ENCODE assay signal across 26 cellular contexts in the genomic region with DNA sequence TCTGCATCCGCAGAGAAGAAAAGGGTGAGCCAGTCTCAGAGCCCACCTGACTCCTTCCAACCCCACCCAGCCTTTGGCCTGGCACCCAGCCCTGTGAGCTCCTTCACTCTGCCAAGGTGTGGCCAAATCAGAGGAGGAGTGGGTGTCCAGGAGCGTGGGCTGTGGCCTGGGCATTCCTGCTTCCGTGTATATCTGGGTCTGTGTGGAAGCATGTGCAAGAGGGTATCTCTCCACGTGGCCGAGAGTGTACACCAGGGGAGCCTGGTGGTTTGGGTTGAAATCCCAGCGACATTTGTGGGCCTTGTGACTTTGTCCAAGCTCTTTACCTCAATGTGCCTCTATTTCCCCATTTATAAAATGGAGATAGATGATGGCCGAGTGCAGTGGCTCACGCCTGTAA. TPM values are rescaled to one million over a fixed set of nuclear protein-coding genes. Genes with fewer than 3 reads are reported as not detected.
A peak's percentile ranks its signal among the peaks of the same experiment; 100 is the strongest.
DNase-seq lines count a peak whose midpoint lies in the region; ATAC-seq, FAIRE-seq and TF ChIP-seq lines count a peak whose summit lies in the region.
"Had no signal": no experiment of that assay in that cellular context is flagged by ENCODE, and none has a peak within 500 bp of the region (broad histone marks: within the 10 kb centered on the region; RNA-seq: fewer than 3 reads in every experiment).

No MANE protein-coding gene starts in this region.

- H3K27ac ChIP-seq in HepG2 (ENCODE audit: extremely low read length, insufficient read depth, low read length) (no peak overlapping the region), right lobe of liver (no peak overlapping the region), H1 (ENCODE audit: low read depth, low read length) (no peak overlapping the region), upper lobe of right lung (no peak overlapping the region), Karpas-422 (ENCODE audit: low read length) (no peak overlapping the region)
- H3K27ac ChIP-seq: 22Rv1; BLaER1 treated with 17β-estradiol and CSF1 and Interleukin-3, amounts not matched to agents 10 nM and 100 nM; C4-2B had no signal

- BruUV-seq in HepG2 (replicated peaks; lab: Mats Ljungman, UMichigan), result no TSS peak

- H3K36me3 ChIP-seq in HepG2 (replicated peaks in 1 of 2; ENCODE audit: control insufficient read depth in 1 of 2, insufficient read depth in 2 of 2, low read length in 2 of 2) (no peaks in the 10 kb centered on the region), right lobe of liver (no peaks in the 10 kb centered on the region), H1 (ENCODE audit: control insufficient read depth in 2 of 4, insufficient read depth in 4 of 4, low read length in 3 of 4) (no peaks in the 10 kb centered on the region), upper lobe of right lung (no peaks in the 10 kb centered on the region), Karpas-422 (ENCODE audit: insufficient read depth, low read length) (no peaks in the 10 kb centered on the region)
- H3K36me3 ChIP-seq: BLaER1 treated with 17β-estradiol and CSF1 and Interleukin-3, amounts not matched to agents 10 nM and 100 nM had no signal

- H3K79me2 ChIP-seq in HepG2 (ENCODE audit: insufficient read depth, low read length) (no peaks in the 10 kb centered on the region), H1 (ENCODE audit: control insufficient read depth in 1 of 2, insufficient read depth in 2 of 2, low read length in 2 of 2) (no peaks in the 10 kb centered on the region), Karpas-422 (ENCODE audit: low read length) (no peaks in the 10 kb centered on the region)

- H3K79me1 ChIP-seq in H1 (ENCODE audit: low read depth, low read length), result no peaks in the 10 kb centered on the region

- in situ Hi-C loops in HepG2 (cut with HindIII; ENCODE audit: extremely low pct_ligation_motif_present, low pct_unique_long_range_greater_than_20kb), result loop anchor here (5.0 kb wide), 1 partner anchor 364 kb away; no protein-coding TSS in a partner anchor

- H4K91ac ChIP-seq in H1 (replicated peaks; ENCODE audit: insufficient read length, low read length), result no peak overlapping the region

- peak overlapping the region; percentile 9; the same call in 1 of the 2 replicates for H4K8ac ChIP-seq in H1 (ENCODE audit: extremely low read depth, insufficient read depth, low read length)

- ATAC-seq in HepG2 (no peak), right lobe of liver (no peak), upper lobe of right lung (no peak)
- ATAC-seq: A549; CD8-positive, alpha-beta T cell had no signal

- no peak overlapping the region for H2BK5ac ChIP-seq in H1 (ENCODE audit: low read depth, low read length)

- no peak overlapping the region for H2AK5ac ChIP-seq in H1 (ENCODE audit: low read depth, low read length)

- no peak overlapping the region for H2BK15ac ChIP-seq in H1 (ENCODE audit: low read length)

- no peak overlapping the region for H2BK120ac ChIP-seq in H1 (replicated peaks; ENCODE audit: low read depth, low read length)

- FAIRE-seq in HepG2 (lab: Jason Lieb, UNC) (no peak), H1 (lab: Jason Lieb, UNC) (no peak)
- FAIRE-seq: A549, D721Med, G401.6, GM12891, GM19239 had no signal

- no peak overlapping the region for H3K56ac ChIP-seq in H1 (replicated peaks; ENCODE audit: insufficient read length, low read depth, low read length)

- H2AFZ ChIP-seq in HepG2 (ENCODE audit: low read length), result no peak overlapping the region
- H2AFZ ChIP-seq in H1 (ENCODE audit: low read length), result no peak overlapping the region
- no peak overlapping the region for H2AFZ ChIP-seq in Karpas-422 (ENCODE audit: low read length)

- H4K5ac ChIP-seq in H1 (ENCODE audit: insufficient read length, low read depth, low read length), result no peak overlapping the region

- TF ChIP-seq RAD21 in HepG2 (CRISPR knock-in tag; IDR thresholded peaks at IDR 0.05) (no peak), H1 (IDR thresholded peaks at IDR 0.05 in 1 of 2, conservative IDR thresholded peaks at IDR 0.05 in 1 of 2; ENCODE audit: low read depth in 2 of 2, low read length in 2 of 2) (no peak)

- H3K4me1 ChIP-seq in HepG2 (ENCODE audit: insufficient read depth, low read length) (peaks cover 56% of the 10 kb centered on the region), right lobe of liver (peaks cover 0 to 5% (median 2%) of the 10 kb centered on the region in 4 donors), H1 (replicated peaks in 1 of 4; ENCODE audit: control insufficient read depth in 3 of 4, insufficient read depth in 4 of 4, low read length in 3 of 4) (peaks cover 7 to 22% (median 15%) of the 10 kb centered on the region in 4 experiments), upper lobe of right lung (peaks cover 6% of the 10 kb centered on the region), Karpas-422 (ENCODE audit: low read length) (no peaks in the 10 kb centered on the region)

- H3K27me3 ChIP-seq in HepG2 (ENCODE audit: control insufficient read depth in 1 of 2, insufficient read depth in 2 of 2, low read length in 2 of 2) (peaks cover 6 to 33% of the 10 kb centered on the region in 2 experiments; a peak in 3 of 5 replicates), right lobe of liver (no peaks in the 10 kb centered on the region), H1 (replicated peaks in 1 of 4; ENCODE audit: control insufficient read depth in 3 of 4, extremely low read depth in 1 of 4, insufficient read depth in 3 of 4, low read length in 3 of 4) (peaks cover 0 to 11% (median 8%) of the 10 kb centered on the region in 4 experiments; a peak in 5 of 7 replicates), upper lobe of right lung (no peaks in the 10 kb centered on the region), Karpas-422 (ENCODE audit: low read length) (no peaks in the 10 kb centered on the region; the same call in none of the 2 replicates)

- CTCF ChIA-PET in HepG2 (lab: Yijun Ruan, JAX; ENCODE audit: low intra/inter-chr PET ratio, low total read pairs) (interaction anchor here (3.0 kb wide), 1 partner anchor 366 kb away, joined by 11 read pairs; no protein-coding TSS in a partner anchor), H1 (lab: Charles Lee; ENCODE audit: partially characterized antibody) (interaction anchor here (0.6 to 9.7 kb wide), 28 partner anchors 8 to 366 kb away, joined by 3 to 110 read pairs (median 4); partner anchors contain the start of genes CYB5RL and MRPL37)

- H3K4me2 ChIP-seq in HepG2 (ENCODE audit: low read depth, low read length), result no peak overlapping the region
- no peak overlapping the region for H3K4me2 ChIP-seq in H1 (ENCODE audit: insufficient read depth in 1 of 2, low read depth in 2 of 2, low read length in 2 of 2)
- no peak overlapping the region for H3K4me2 ChIP-seq in Karpas-422 (ENCODE audit: low read depth, low read length, poor library complexity, severe bottlenecking)
- H3K4me2 ChIP-seq: A549; BLaER1 treated with 17β-estradiol and CSF1 and Interleukin-3, amounts not matched to agents 10 nM and 100 nM had no signal

- intact Hi-C loops in HepG2 (cut with micrococcal nuclease; ENCODE audit: unreplicated experiment), result no loop called here
- intact Hi-C loops in right lobe of liver (cut with DNase I), result loop anchor here in 1 of 2 donors (10.0 kb wide), 1 partner anchor 362 kb away; no protein-coding TSS in a partner anchor
- intact Hi-C loops in posterior vena cava (cut with DNase I), result loop anchor here (10.0 kb wide), 2 partner anchors 72 to 282 kb away; partner anchors contain the start of gene SSBP3 (in 2 of the 2)
- intact Hi-C loops in upper lobe of right lung (cut with DNase I), result no loop called here

- H4K20me1 ChIP-seq in HepG2 (ENCODE audit: insufficient read depth, low read length), result no peaks in the 10 kb centered on the region
- peaks cover 0 to 7% of the 10 kb centered on the region in 2 experiments for H4K20me1 ChIP-seq in H1 (replicated peaks in 1 of 2; ENCODE audit: control insufficient read depth in 1 of 2, insufficient read depth in 2 of 2, low read length in 2 of 2)
- no peaks in the 10 kb centered on the region for H4K20me1 ChIP-seq in Karpas-422 (ENCODE audit: insufficient read depth, low read depth, low read length)
- H4K20me1 ChIP-seq: BLaER1 treated with 17β-estradiol and CSF1 and Interleukin-3, amounts not matched to agents 10 nM and 100 nM had no signal

- H3K9ac ChIP-seq in HepG2 (ENCODE audit: insufficient read depth, low read depth, low read length) (no peak overlapping the region), H1 (replicated peaks in 1 of 4; ENCODE audit: extremely low read depth in 1 of 4, low read depth in 3 of 4, low read length in 3 of 4) (no peak overlapping the region), Karpas-422 (ENCODE audit: low read length) (no peak overlapping the region)
- H3K9ac ChIP-seq: BLaER1 treated with 17β-estradiol and CSF1 and Interleukin-3, amounts not matched to agents 10 nM and 100 nM had no signal

- no peak for TF ChIP-seq EP300 in HepG2 (IDR thresholded peaks at IDR 0.05; ENCODE audit: low read depth in 2 of 2, low read length in 2 of 2)
- no peak for TF ChIP-seq EP300 in HepG2 (CRISPR knock-in tag; IDR thresholded peaks at IDR 0.05; ENCODE audit: borderline replicate concordance)
- no peak for TF ChIP-seq EP300 in H1 (IDR thresholded peaks at IDR 0.05; ENCODE audit: borderline replicate concordance in 1 of 2, low read depth in 2 of 2, low read length in 2 of 2)

- no peak overlapping the region; the same call in 1 of the 2 replicates for H2BK12ac ChIP-seq in H1 (ENCODE audit: low read depth, low read length)

- POLR2A ChIA-PET in HepG2 (lab: Yijun Ruan, JAX), result interaction anchor here (2.4 kb wide), 1 partner anchor 77 kb away, joined by 9 read pairs; the partner anchor contains the start of genes CYB5RL and MRPL37
- POLR2A ChIA-PET in H1 (lab: Charles Lee; ENCODE audit: partially characterized antibody), result interaction anchor here (1.1 to 2.9 kb wide), 4 partner anchors 11 to 284 kb away, joined by 3 to 8 read pairs (median 4); no protein-coding TSS in a partner anchor

- DNase-seq in HepG2 (ENCODE audit: low spot score) (no peak), right lobe of liver (no peak), H1 (ENCODE audit: low read depth in 1 of 2, low spot score in 2 of 2) (no peak), posterior vena cava (ENCODE audit: low spot score) (peak; percentile 35), upper lobe of right lung (peak; percentile 36), HK-2 (ENCODE audit: unreplicated experiment) (no peak), HuH-7 (ENCODE audit: low spot score) (no peak), Karpas-422 (no peak)
- DNase-seq: AML-193; Caco-2; Calu3; CD4-positive, alpha-beta T cell; CD8-positive, alpha-beta T cell; DMS79 treated with DMSO at 0.1 percent for 48 hours; GF-D8 had no signal

- no peak overlapping the region for H3K18ac ChIP-seq in H1 (ENCODE audit: extremely low read depth, low read length)

- peaks cover 13% of the 10 kb centered on the region; the same call in 1 of the 2 replicates for H3K23me2 ChIP-seq in H1 (ENCODE audit: low read depth, low read length)

- no peak overlapping the region for H3K23ac ChIP-seq in H1 (ENCODE audit: insufficient read length)

- no peaks in the 10 kb centered on the region for H3K9me2 ChIP-seq in Karpas-422 (replicated peaks; ENCODE audit: insufficient read depth, low read length)

- no peak overlapping the region for H3K4ac ChIP-seq in H1 (replicated peaks; ENCODE audit: insufficient read length, low read depth, low read length)

- TF ChIP-seq CTCF in HepG2 (CRISPR knock-in tag; IDR thresholded peaks at IDR 0.05) (no peak), right lobe of liver (IDR thresholded peaks at IDR 0.05) (no peak), H1 (IDR thresholded peaks at IDR 0.05; ENCODE audit: control extremely low read depth in 1 of 3, insufficient read depth in 1 of 3, low read depth in 1 of 3, low read length in 3 of 3) (no peak), upper lobe of right lung (IDR thresholded peaks at IDR 0.05) (no peak)

- no peak overlapping the region for H3K14ac ChIP-seq in H1 (ENCODE audit: insufficient read length)

- H3K9me3 ChIP-seq in HepG2 (ENCODE audit: low read length), result no peaks in the 10 kb centered on the region
- no peaks in the 10 kb centered on the region for H3K9me3 ChIP-seq in right lobe of liver
- H3K9me3 ChIP-seq in H1 (ENCODE audit: insufficient read depth in 2 of 2, low read depth in 1 of 2, low read length in 1 of 2), result no peaks in the 10 kb centered on the region
- H3K9me3 ChIP-seq in upper lobe of right lung, result no peaks in the 10 kb centered on the region
- H3K9me3 ChIP-seq in Karpas-422 (ENCODE audit: low read length), result no peaks in the 10 kb centered on the region
- H3K9me3 ChIP-seq: A549; BLaER1 treated with 17β-estradiol and CSF1 and Interleukin-3, amounts not matched to agents 10 nM and 100 nM; Caco-2 had no signal

- no peak for TF ChIP-seq POLR2A in HepG2 (IDR thresholded peaks at IDR 0.05; ENCODE audit: insufficient read depth in 1 of 2, low read depth in 2 of 2, low read length in 2 of 2)
- no peak for TF ChIP-seq POLR2A in right lobe of liver (IDR thresholded peaks at IDR 0.05)
- no peak for TF ChIP-seq POLR2A in H1 (IDR thresholded peaks at IDR 0.05; ENCODE audit: control extremely low read depth in 1 of 2, low read depth in 2 of 2, low read length in 2 of 2)

- H2BK20ac ChIP-seq in H1 (ENCODE audit: low read length), result no peak overlapping the region

- H3K4me3 ChIP-seq in HepG2 (replicated peaks in 1 of 3; ENCODE audit: insufficient read depth in 1 of 3, low read depth in 2 of 3, low read length in 3 of 3) (no peak overlapping the region), right lobe of liver (no peak overlapping the region), H1 (ENCODE audit: extremely low read depth in 1 of 4, insufficient read depth in 2 of 4, low read depth in 3 of 4, low read length in 4 of 4) (no peak overlapping the region), upper lobe of right lung (no peak overlapping the region), Karpas-422 (ENCODE audit: low read length) (no peak overlapping the region)
- H3K4me3 ChIP-seq: A549; BLaER1 treated with 17β-estradiol and CSF1 and Interleukin-3, amounts not matched to agents 10 nM and 100 nM had no signal

- 56% methylated on average over 4 of the region's 8 CpGs for WGBS in HepG2 (ENCODE audit: low lambda C conversion rate)
- 94% methylated on average over 2 of the region's 8 CpGs for WGBS in right lobe of liver (ENCODE audit: insufficient coverage, low coverage, low lambda C conversion rate, missing lambda C conversion rate)
- 78% methylated on average over 8 of the region's 8 CpGs; no CpG with 5 or more reads in 1 of the 2 experiments for WGBS in H1 (ENCODE audit: extremely low coverage in 1 of 2, insufficient coverage in 1 of 2, insufficient read length in 1 of 2, insufficient replicate concordance in 2 of 2, low coverage in 1 of 2, low lambda C conversion rate in 2 of 2, missing lambda C conversion rate in 1 of 2), 2 experiments

RNA-seq across cellular contexts. Expression of gene CDCP2, which starts 29.8 kb away (rescaled TPM):
- not detected in 2 replicates for total RNA-seq in HepG2 (2016; rRNA removed; fragmentation: Illumina TruSeq; extraction: Trizol)
- total RNA-seq in HepG2 (2016; cell fraction: cytosol; rRNA removed; fragmentation: Illumina TruSeq; extraction: Trizol; ENCODE audit: low read depth), result not detected in 2 replicates
- total RNA-seq in HepG2 (2016; cell fraction: insoluble cytoplasmic fraction; rRNA removed; fragmentation: Illumina TruSeq; extraction: Trizol), result not detected in 2 replicates
- total RNA-seq in HepG2 (2016; cell fraction: membrane; rRNA removed; fragmentation: Illumina TruSeq; extraction: Trizol), result not detected in 2 replicates
- not detected in 2 replicates for total RNA-seq in HepG2 (2016; cell fraction: nucleus; rRNA removed; fragmentation: Illumina TruSeq; extraction: Trizol)
- 0.03 TPM in 1 of 2 replicates, not detected in the other for polyA plus RNA-seq in HepG2 (2011; rRNA removed)
- not detected in 2 replicates for polyA plus RNA-seq in HepG2 (2011; cell fraction: cytosol; rRNA removed)
- not detected in 2 replicates for polyA plus RNA-seq in HepG2 (2011; cell fraction: nucleus; rRNA removed)
- not detected in 2 replicates for polyA plus RNA-seq in HepG2 (2012)
- not detected in 2 replicates for polyA plus RNA-seq in HepG2 (2016; cell fraction: cytosol; fragmentation: Illumina TruSeq; extraction: Trizol; ENCODE audit: low read depth)
- polyA plus RNA-seq in HepG2 (2016; cell fraction: insoluble cytoplasmic fraction; fragmentation: Illumina TruSeq; extraction: Trizol; ENCODE audit: low read depth), result not detected in 2 replicates
- not detected in 2 replicates for polyA plus RNA-seq in HepG2 (2016; cell fraction: membrane; fragmentation: Illumina TruSeq; extraction: Trizol; ENCODE audit: low read depth)
- not detected in 2 replicates for polyA plus RNA-seq in HepG2 (2016; cell fraction: nucleus; fragmentation: Illumina TruSeq; extraction: Trizol; ENCODE audit: insufficient read depth, low read depth)
- polyA minus RNA-seq in HepG2 (2011; rRNA and poly(A)+ RNA removed; ENCODE audit: low replicate concordance), result not detected in 2 replicates
- not detected in 2 replicates for polyA minus RNA-seq in HepG2 (2011; cell fraction: cytosol; rRNA and poly(A)+ RNA removed)
- polyA minus RNA-seq in HepG2 (2011; cell fraction: nucleus; rRNA and poly(A)+ RNA removed), result not detected in 2 replicates
- total RNA-seq in right lobe of liver, result not detected
- total RNA-seq in H1 (2021; fragmentation: NEBNext Ultra II Directional; extraction: Animal tissue kit (Norgen Biotek cat#: 25700)), result not detected in 2 replicates
- not detected in 2 replicates for polyA plus RNA-seq in H1 (2011; rRNA removed)
- polyA plus RNA-seq in H1 (2011; cell fraction: cytosol; rRNA removed), result not detected
- polyA plus RNA-seq in H1 (2011; cell fraction: nucleus; rRNA removed), result 0.04 TPM
- polyA plus RNA-seq in H1 (2012, experiment 1 of 2), result not detected in 4 replicates
- polyA plus RNA-seq in H1 (2012, experiment 2 of 2), result not detected
- not detected for polyA plus RNA-seq in H1 (2013, experiment 1 of 2)
- polyA plus RNA-seq in H1 (2013, experiment 2 of 2), result not detected
- 0.19 TPM in 1 of 2 replicates, not detected in the other for polyA minus RNA-seq in H1 (2011; rRNA and poly(A)+ RNA removed)
- polyA minus RNA-seq in H1 (2011; cell fraction: cytosol; rRNA and poly(A)+ RNA removed), result not detected
- not detected for polyA minus RNA-seq in H1 (2011; cell fraction: nucleus; rRNA and poly(A)+ RNA removed)
- under 1 TPM; 0.51 to 0.86 TPM for total RNA-seq in posterior vena cava
- 0.35 TPM for total RNA-seq in upper lobe of right lung
- total RNA-seq in Karpas-422 (2014; rRNA removed; shearing (Covaris generic); ENCODE audit: low replicate concordance), result not detected in 2 replicates
- total RNA-seq: A172; B cell; Caco-2; Calu3; CD4-positive, alpha-beta T cell; CD8-positive, alpha-beta T cell had no signal
- polyA plus RNA-seq: A549, BJ had no signal

Comparison
In these comparisons a context has a peak if more than half of its experiments do, and no peak if none do; other contexts are left out.
1. DNase-seq: peak in posterior vena cava (single experiment) and upper lobe of right lung (single experiment); none in HepG2 (single experiment), right lobe of liver (0 of 3), H1 (0 of 2), HK-2 (single experiment), HuH-7 (single experiment) and Karpas-422 (single experiment).
2. intact Hi-C loops: an anchor here in posterior vena cava (10.0 kb wide); none called in HepG2 and upper lobe of right lung.